ENCODE assay signal across 23 cellular contexts in the genomic region with DNA sequence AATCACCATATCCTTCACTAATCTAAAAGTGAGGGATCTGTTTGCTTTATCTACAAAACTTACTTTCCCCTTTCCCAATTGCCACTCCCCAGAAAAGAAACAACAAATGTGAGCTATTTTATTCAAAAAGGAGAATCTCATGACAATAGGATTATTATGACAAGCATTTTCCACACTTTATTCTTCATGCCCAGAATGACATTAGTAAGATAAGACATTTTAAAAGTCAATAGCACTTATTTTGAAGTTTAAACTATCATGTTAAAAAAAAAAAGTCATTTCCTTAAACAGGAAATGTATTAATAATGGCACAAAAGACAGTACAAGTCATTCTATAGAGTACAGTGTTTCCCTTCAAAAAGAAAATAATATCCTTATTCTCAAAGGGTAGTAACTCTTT.
"Had no signal": no experiment of that assay in that cellular context is flagged by ENCODE, and none has a peak within 500 bp of the region (broad histone marks: within the 10 kb centered on the region; RNA-seq: fewer than 3 reads in every experiment).

No MANE protein-coding gene starts in this region.

- DNase-seq: KBM-7, MG63, NCI-H1092, NCI-H1105 treated with DMSO at 0.1 percent for 48 hours, NCI-H1417 treated with DMSO at 0.1 percent for 48 hours, NCI-H146, NCI-H1694 treated with DMSO at 0.1 percent for 48 hours, NCI-H1930, NCI-H2081, NCI-H2107, NCI-H2171, NCI-H226, NCI-H446, NCI-H510A, NCI-H524 treated with DMSO at 0.1 percent for 48 hours, NCI-H69, NCI-H774, SHP77 treated with DMSO at 0.1 percent for 48 hours, SJCRH30 had no signal

- H3K9me3 ChIP-seq: MG63, SJCRH30 had no signal

- H3K4me3 ChIP-seq: MG63, SJCRH30 had no signal

- H3K27me3 ChIP-seq: SJCRH30 had no signal

- H3K4me1 ChIP-seq: SJCRH30 had no signal

- H3K27ac ChIP-seq: HL-60, SJCRH30 had no signal

- FAIRE-seq: HTR-8/SVneo had no signal

- ATAC-seq: Panc1, Right ventricle myocardium inferior had no signal

- H3K36me3 ChIP-seq: MG63, SJCRH30 had no signal
